ENCODE assay signal across 15 cellular contexts in the genomic region with DNA sequence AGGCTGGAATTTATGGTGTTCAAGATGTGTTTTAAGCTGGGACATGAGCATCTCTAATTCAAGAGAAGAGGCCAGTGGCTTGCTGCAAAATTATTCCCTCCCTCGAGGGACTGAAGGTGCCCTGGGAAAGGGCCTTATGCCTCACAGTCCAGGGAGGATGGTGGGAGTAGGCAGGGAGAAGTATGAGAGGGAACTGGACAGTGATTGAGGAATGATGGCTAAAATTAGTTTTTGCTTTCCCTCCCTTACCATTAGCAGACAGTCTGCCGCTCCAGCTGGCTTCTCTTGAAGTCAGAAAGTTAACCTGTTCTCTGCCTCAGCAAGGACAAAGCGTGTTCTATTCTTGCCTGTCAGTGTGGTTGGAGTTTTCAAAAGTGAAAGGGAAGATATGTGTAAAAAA.
DNase-seq lines count a peak whose midpoint lies in the region; ATAC-seq and TF ChIP-seq lines count a peak whose summit lies in the region.
"Had no signal": no experiment of that assay in that cellular context is flagged by ENCODE, and none has a peak within 500 bp of the region (broad histone marks: within the 10 kb centered on the region; RNA-seq: fewer than 3 reads in every experiment).

No MANE protein-coding gene starts in this region.

- peaks cover 12% of the 10 kb centered on the region for H3K27me3 Mint-ChIP-seq in glutamatergic neuron (ENCODE audit: unreplicated experiment)

- H3K4me1 Mint-ChIP-seq in glutamatergic neuron (ENCODE audit: low read depth, unreplicated experiment), result peaks cover 63% of the 10 kb centered on the region
- H3K4me1 Mint-ChIP-seq: CD14-positive monocyte had no signal

- peaks cover 4% of the 10 kb centered on the region for H3K9me3 Mint-ChIP-seq in glutamatergic neuron (ENCODE audit: unreplicated experiment)

- no peaks in the 10 kb centered on the region for H4K20me1 ChIP-seq in KMS-11 (ENCODE audit: insufficient read depth)

- H3K36me3 Mint-ChIP-seq in glutamatergic neuron (ENCODE audit: unreplicated experiment), result peaks cover 6% of the 10 kb centered on the region
- H3K36me3 Mint-ChIP-seq: CD14-positive monocyte had no signal

- peak overlapping the region; percentile 32; the same call in 1 of the 2 replicates for H2AFZ ChIP-seq in KMS-11 (ENCODE audit: low read depth)
- H2AFZ ChIP-seq: GM23248 had no signal

- H3K36me3 ChIP-seq in KMS-11 (ENCODE audit: insufficient read depth) (no peaks in the 10 kb centered on the region), gastroesophageal sphincter (no peaks in the 10 kb centered on the region)
- H3K36me3 ChIP-seq: SJSA1 had no signal

- no peak overlapping the region for H3K4me3 ChIP-seq in KMS-11 (IDR thresholded peaks at IDR 0.05; ENCODE audit: insufficient read depth, low read depth, low read length)
- no peak overlapping the region for H3K4me3 ChIP-seq in gastroesophageal sphincter
- H3K4me3 ChIP-seq: GM23248, SJSA1 had no signal

- H3K4me3 Mint-ChIP-seq in glutamatergic neuron (ENCODE audit: unreplicated experiment), result peak overlapping the region; percentile 7
- H3K4me3 Mint-ChIP-seq: CD14-positive monocyte had no signal

- no peak overlapping the region for H3K9ac ChIP-seq in KMS-11
- H3K9ac ChIP-seq: GM23248 had no signal

- no peak for TF ChIP-seq EP300 in gastroesophageal sphincter (IDR thresholded peaks at IDR 0.05)

- H3K9me3 ChIP-seq in gastroesophageal sphincter, result no peaks in the 10 kb centered on the region
- H3K9me3 ChIP-seq: SJSA1 had no signal

- peak overlapping the region; percentile 26 for H3K4me2 ChIP-seq in KMS-11

- peak overlapping the region; percentile 95 for H3K27ac Mint-ChIP-seq in glutamatergic neuron (ENCODE audit: unreplicated experiment)

- H3K4me1 ChIP-seq in KMS-11 (ENCODE audit: low read depth, poor library complexity, severe bottlenecking) (peaks cover 42% of the 10 kb centered on the region), gastroesophageal sphincter (peaks cover 0 to 20% (median 13%) of the 10 kb centered on the region in 3 donors)

- TF ChIP-seq CTCF in KMS-11 (conservative IDR thresholded peaks at IDR 0.05; ENCODE audit: low read depth, low read length), result no peak
- no peak for TF ChIP-seq CTCF in glutamatergic neuron (IDR thresholded peaks at IDR 0.05; ENCODE audit: partially characterized antibody, unreplicated experiment)
- TF ChIP-seq CTCF in gastroesophageal sphincter (IDR thresholded peaks at IDR 0.05), result no peak

- H3K27ac ChIP-seq in KMS-11 (peak overlapping the region; percentile 12), gastroesophageal sphincter (peak overlapping the region in 1 of 4 donors; percentile 38)
- H3K27ac ChIP-seq: GM23248, RWPE1, SJSA1 had no signal

- DNase-seq in NCI-H524 (lab: John Stamatoyannopoulos, UW) (peak; percentile 14 to 44), NCI-H524 treated with DMSO at 0.1 percent for 48 hours (lab: John Stamatoyannopoulos, UW) (no peak), glutamatergic neuron (peak; percentile 32), pons (ENCODE audit: low spot score) (peak; percentile 32), EL (no peak)
- no peak for DNase-seq in activated effector memory CD4-positive, alpha-beta T cell treated with Interleukin-2 at 50 U/mL for 16 hours
- DNase-seq: DMS79 treated with DMSO at 0.1 percent for 48 hours, GM23248, NCI-H146 had no signal

- H3K79me2 ChIP-seq in KMS-11 (ENCODE audit: insufficient read depth, low read depth), result no peaks in the 10 kb centered on the region

- TF ChIP-seq POLR2A in gastroesophageal sphincter (IDR thresholded peaks at IDR 0.05), result no peak

- no peaks in the 10 kb centered on the region for H3K27me3 ChIP-seq in KMS-11 (ENCODE audit: insufficient read depth, low read depth)
- H3K27me3 ChIP-seq in gastroesophageal sphincter, result no peaks in the 10 kb centered on the region
- H3K27me3 ChIP-seq: SJSA1 had no signal

- no peak for ATAC-seq in gastroesophageal sphincter
- ATAC-seq: HCT116 had no signal

- WGBS in gastroesophageal sphincter (ENCODE audit: low coverage in 1 of 2), 2 donors, result 23 to 26% methylated on average over 3 of the region's 3 CpGs

Comparison
In these comparisons a context has a peak if more than half of its experiments do, and no peak if none do; other contexts are left out.
1. DNase-seq: peak in NCI-H524 (2 of 2), glutamatergic neuron (single experiment) and pons (single experiment); none in NCI-H524 treated with DMSO at 0.1 percent for 48 hours (single experiment), EL (single experiment) and activated effector memory CD4-positive, alpha-beta T cell treated with Interleukin-2 at 50 U/mL for 16 hours (single experiment).